8 cellular contexts compared by ENCODE assay signal in the genomic region with DNA sequence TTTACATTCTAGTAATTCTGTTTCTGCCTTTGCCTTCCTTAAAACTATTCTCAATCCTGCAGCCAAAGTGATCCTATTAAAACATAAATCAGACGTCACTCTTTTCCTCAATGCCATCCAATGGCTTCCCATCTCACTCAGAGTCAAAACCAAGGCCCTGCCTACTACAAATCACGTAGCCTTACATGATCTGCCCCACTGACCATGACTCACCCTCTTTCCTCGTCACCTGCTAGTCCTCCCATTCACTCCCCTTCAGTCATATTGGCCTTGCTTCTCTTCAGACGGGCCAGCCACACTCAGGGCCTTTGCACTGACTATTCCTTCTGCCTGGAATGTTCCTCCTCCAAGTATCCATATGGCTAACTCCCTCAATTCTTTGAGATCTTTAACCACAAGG. TPM values are rescaled to one million over a fixed set of nuclear protein-coding genes. Genes with fewer than 3 reads are reported as not detected.
DNase-seq lines count a peak whose midpoint lies in the region; ATAC-seq and TF ChIP-seq lines count a peak whose summit lies in the region.

No MANE protein-coding gene starts in this region.

- H3K27me3 Mint-ChIP-seq in activated naive CD8-positive, alpha-beta T cell treated with anti-CD3 and anti-CD28 coated beads for 36 hours: no peaks in the 10 kb centered on the region

- H3K27me3 ChIP-seq in BLaER1 treated with 17β-estradiol and CSF1 and Interleukin-3, amounts not matched to agents 10 nM and 100 nM: no peaks in the 10 kb centered on the region
- no peaks in the 10 kb centered on the region for H3K27me3 ChIP-seq in tibial nerve

- no peak for TF ChIP-seq POLR2A in tibial nerve (IDR thresholded peaks at IDR 0.05)

- peak overlapping the region; percentile 51 to 87 (median 72) for H3K4me2 ChIP-seq in BLaER1 treated with 17β-estradiol and CSF1 and Interleukin-3, amounts not matched to agents 10 nM and 100 nM

- H3K4me3 ChIP-seq in BLaER1 treated with 17β-estradiol and CSF1 and Interleukin-3, amounts not matched to agents 10 nM and 100 nM: peak overlapping the region in 1 of 10 experiments; percentile 9; a peak in 1 of 20 replicates
- no peak overlapping the region for H3K4me3 ChIP-seq in tibial nerve

- no peaks in the 10 kb centered on the region for H3K36me3 ChIP-seq in BLaER1 treated with 17β-estradiol and CSF1 and Interleukin-3, amounts not matched to agents 10 nM and 100 nM
- peaks cover 0 to 6% (median 0%) of the 10 kb centered on the region in 3 donors for H3K36me3 ChIP-seq in tibial nerve

- peak overlapping the region; percentile 35 for H3K4me3 Mint-ChIP-seq in activated naive CD8-positive, alpha-beta T cell treated with anti-CD3 and anti-CD28 coated beads for 36 hours

- 70 to 78% methylated on average over 4 of the region's 4 CpGs for WGBS in tibial nerve, 2 donors

- H3K9ac ChIP-seq in BLaER1 treated with 17β-estradiol and CSF1 and Interleukin-3, amounts not matched to agents 10 nM and 100 nM: peak overlapping the region in 1 of 11 experiments; percentile 59; a peak in 1 of 22 replicates

- DNase-seq in activated naive CD8-positive, alpha-beta T cell treated with anti-CD3 and anti-CD28 coated beads for 36 hours: peak; percentile 24
- DNase-seq in tibial nerve (ENCODE audit: low spot score in 2 of 2) (no peak), OCI-M2 (lab: John Stamatoyannopoulos, UW; ENCODE audit: unreplicated experiment) (no peak), NCI-H526 treated with DMSO at 0.1 percent for 48 hours (lab: John Stamatoyannopoulos, UW) (no peak), NCI-H2171 treated with DMSO at 0.1 percent for 48 hours (lab: John Stamatoyannopoulos, UW) (no peak)

- no peaks in the 10 kb centered on the region for H4K20me1 ChIP-seq in BLaER1 treated with 17β-estradiol and CSF1 and Interleukin-3, amounts not matched to agents 10 nM and 100 nM

- H3K27ac ChIP-seq in BLaER1 treated with 17β-estradiol and CSF1 and Interleukin-3, amounts not matched to agents 10 nM and 100 nM: peak overlapping the region in 4 of 11 experiments; percentile 2 to 83 (median 72); a peak in 6 of 22 replicates
- H3K27ac ChIP-seq in tibial nerve: no peak overlapping the region

- ATAC-seq in GM19025 (IDR thresholded peaks at IDR 0.05; ENCODE audit: low read depth, unreplicated experiment) (peak; percentile 42), HG03135 (IDR thresholded peaks at IDR 0.05; ENCODE audit: unreplicated experiment) (peak; percentile 51)

- no peak for TF ChIP-seq CTCF in tibial nerve (IDR thresholded peaks at IDR 0.05)

- H3K9me3 ChIP-seq in BLaER1 treated with 17β-estradiol and CSF1 and Interleukin-3, amounts not matched to agents 10 nM and 100 nM (replicated peaks in 1 of 11): peaks cover 0 to 6% (median 0%) of the 10 kb centered on the region in 11 experiments; a peak in 3 of 22 replicates
- peaks cover 0 to 8% (median 0%) of the 10 kb centered on the region in 4 donors for H3K9me3 ChIP-seq in tibial nerve

- peaks cover 21 to 46% (median 33%) of the 10 kb centered on the region in 10 experiments for H3K4me1 ChIP-seq in BLaER1 treated with 17β-estradiol and CSF1 and Interleukin-3, amounts not matched to agents 10 nM and 100 nM
- no peaks in the 10 kb centered on the region for H3K4me1 ChIP-seq in tibial nerve

- TF ChIP-seq EP300 in tibial nerve (IDR thresholded peaks at IDR 0.05): no peak

- H3K27ac Mint-ChIP-seq in activated naive CD8-positive, alpha-beta T cell treated with anti-CD3 and anti-CD28 coated beads for 36 hours: peak overlapping the region; percentile 88

- H3K4me1 Mint-ChIP-seq in activated naive CD8-positive, alpha-beta T cell treated with anti-CD3 and anti-CD28 coated beads for 36 hours: peaks cover 34% of the 10 kb centered on the region

- peaks cover 2% of the 10 kb centered on the region for H3K36me3 Mint-ChIP-seq in activated naive CD8-positive, alpha-beta T cell treated with anti-CD3 and anti-CD28 coated beads for 36 hours

- H3K9me3 Mint-ChIP-seq in activated naive CD8-positive, alpha-beta T cell treated with anti-CD3 and anti-CD28 coated beads for 36 hours: no peaks in the 10 kb centered on the region

RNA-seq across cellular contexts. Expression of a gene that starts 39.0 kb away (rescaled TPM):
- 10 to 100 TPM; 22.1 to 25.1 TPM for total RNA-seq in activated naive CD8-positive, alpha-beta T cell treated with anti-CD3 and anti-CD28 coated beads for 36 hours
- 100 to 1,000 TPM in 1 of 4 donors, 10 to 100 TPM in 3; 59.1 to 101 (median 76.1) TPM for total RNA-seq in tibial nerve

RNA-seq across cellular contexts. Expression of a gene that starts 43.6 kb away (rescaled TPM):
- 1 to 10 TPM; 5.4 to 5.7 TPM for total RNA-seq in activated naive CD8-positive, alpha-beta T cell treated with anti-CD3 and anti-CD28 coated beads for 36 hours
- 1 to 10 TPM; 6.1 to 9.8 (median 6.3) TPM for total RNA-seq in tibial nerve
